In the genomic region with DNA sequence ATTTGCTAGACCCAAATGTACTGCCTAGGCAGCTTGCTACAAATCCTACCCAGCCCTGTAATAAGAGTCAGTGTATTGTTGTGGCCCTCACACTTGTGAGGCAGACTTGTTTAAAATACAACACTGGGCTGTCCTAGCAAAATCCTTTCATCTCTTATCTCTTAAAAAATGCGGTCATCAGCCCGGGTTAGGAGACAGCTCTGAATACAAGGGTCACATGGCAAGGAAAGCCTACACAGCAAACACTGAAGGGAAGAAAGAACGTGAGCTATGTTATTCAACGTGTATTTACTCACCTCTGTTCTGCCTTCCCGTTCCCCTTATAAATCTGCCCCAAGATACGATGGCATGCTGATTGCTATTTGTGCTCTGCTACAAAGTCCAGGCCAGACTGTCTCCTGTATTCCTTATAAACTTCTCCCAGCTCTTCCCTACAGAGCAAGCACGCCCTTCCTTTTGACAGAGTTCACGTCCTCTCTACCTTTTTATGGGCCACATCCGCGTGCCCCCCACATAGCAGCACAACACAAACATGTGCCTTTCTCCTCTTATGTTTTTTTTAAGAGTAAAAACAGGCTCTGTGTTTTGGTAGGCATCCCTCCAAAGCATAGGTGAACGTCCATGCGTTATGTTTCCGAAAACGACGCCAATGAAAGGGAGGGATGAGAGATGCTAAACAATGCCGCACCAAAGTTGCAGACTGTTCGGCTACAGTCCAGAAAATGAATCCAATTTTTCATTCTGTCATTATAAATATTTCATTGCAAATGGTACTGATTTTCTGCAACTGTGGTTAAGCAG, we compare ENCODE assay signal across 1 cellular context.
TF ChIP-seq lines count a peak whose summit lies in the region.

No MANE protein-coding gene starts in this region.

TF ChIP-seq in HepG2, 621 proteins besides CTCF, POLR2A, EP300 and RAD21 (continued from another document):
- TF ChIP-seq, protein P1, sequence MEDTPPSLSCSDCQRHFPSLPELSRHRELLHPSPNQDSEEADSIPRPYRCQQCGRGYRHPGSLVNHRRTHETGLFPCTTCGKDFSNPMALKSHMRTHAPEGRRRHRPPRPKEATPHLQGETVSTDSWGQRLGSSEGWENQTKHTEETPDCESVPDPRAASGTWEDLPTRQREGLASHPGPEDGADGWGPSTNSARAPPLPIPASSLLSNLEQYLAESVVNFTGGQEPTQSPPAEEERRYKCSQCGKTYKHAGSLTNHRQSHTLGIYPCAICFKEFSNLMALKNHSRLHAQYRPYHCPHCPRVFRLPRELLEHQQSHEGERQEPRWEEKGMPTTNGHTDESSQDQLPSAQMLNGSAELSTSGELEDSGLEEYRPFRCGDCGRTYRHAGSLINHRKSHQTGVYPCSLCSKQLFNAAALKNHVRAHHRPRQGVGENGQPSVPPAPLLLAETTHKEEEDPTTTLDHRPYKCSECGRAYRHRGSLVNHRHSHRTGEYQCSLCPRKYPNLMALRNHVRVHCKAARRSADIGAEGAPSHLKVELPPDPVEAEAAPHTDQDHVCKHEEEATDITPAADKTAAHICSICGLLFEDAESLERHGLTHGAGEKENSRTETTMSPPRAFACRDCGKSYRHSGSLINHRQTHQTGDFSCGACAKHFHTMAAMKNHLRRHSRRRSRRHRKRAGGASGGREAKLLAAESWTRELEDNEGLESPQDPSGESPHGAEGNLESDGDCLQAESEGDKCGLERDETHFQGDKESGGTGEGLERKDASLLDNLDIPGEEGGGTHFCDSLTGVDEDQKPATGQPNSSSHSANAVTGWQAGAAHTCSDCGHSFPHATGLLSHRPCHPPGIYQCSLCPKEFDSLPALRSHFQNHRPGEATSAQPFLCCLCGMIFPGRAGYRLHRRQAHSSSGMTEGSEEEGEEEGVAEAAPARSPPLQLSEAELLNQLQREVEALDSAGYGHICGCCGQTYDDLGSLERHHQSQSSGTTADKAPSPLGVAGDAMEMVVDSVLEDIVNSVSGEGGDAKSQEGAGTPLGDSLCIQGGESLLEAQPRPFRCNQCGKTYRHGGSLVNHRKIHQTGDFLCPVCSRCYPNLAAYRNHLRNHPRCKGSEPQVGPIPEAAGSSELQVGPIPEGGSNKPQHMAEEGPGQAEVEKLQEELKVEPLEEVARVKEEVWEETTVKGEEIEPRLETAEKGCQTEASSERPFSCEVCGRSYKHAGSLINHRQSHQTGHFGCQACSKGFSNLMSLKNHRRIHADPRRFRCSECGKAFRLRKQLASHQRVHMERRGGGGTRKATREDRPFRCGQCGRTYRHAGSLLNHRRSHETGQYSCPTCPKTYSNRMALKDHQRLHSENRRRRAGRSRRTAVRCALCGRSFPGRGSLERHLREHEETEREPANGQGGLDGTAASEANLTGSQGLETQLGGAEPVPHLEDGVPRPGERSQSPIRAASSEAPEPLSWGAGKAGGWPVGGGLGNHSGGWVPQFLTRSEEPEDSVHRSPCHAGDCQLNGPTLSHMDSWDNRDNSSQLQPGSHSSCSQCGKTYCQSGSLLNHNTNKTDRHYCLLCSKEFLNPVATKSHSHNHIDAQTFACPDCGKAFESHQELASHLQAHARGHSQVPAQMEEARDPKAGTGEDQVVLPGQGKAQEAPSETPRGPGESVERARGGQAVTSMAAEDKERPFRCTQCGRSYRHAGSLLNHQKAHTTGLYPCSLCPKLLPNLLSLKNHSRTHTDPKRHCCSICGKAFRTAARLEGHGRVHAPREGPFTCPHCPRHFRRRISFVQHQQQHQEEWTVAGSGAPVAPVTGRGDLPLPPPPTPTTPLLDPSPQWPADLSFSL (CRISPR knock-in tag; IDR thresholded peaks at IDR 0.05), result peak; percentile 79
- TF ChIP-seq, protein P2, sequence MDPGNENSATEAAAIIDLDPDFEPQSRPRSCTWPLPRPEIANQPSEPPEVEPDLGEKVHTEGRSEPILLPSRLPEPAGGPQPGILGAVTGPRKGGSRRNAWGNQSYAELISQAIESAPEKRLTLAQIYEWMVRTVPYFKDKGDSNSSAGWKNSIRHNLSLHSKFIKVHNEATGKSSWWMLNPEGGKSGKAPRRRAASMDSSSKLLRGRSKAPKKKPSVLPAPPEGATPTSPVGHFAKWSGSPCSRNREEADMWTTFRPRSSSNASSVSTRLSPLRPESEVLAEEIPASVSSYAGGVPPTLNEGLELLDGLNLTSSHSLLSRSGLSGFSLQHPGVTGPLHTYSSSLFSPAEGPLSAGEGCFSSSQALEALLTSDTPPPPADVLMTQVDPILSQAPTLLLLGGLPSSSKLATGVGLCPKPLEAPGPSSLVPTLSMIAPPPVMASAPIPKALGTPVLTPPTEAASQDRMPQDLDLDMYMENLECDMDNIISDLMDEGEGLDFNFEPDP (CRISPR knock-in tag; conservative IDR thresholded peaks at IDR 0.05), result no peak
- TF ChIP-seq FOXP1 (IDR thresholded peaks at IDR 0.05) (no peak), FOXP1 (CRISPR knock-in tag; IDR thresholded peaks at IDR 0.05) (peak; percentile 51; the same call in 1 of the 2 replicates), SIX4 (CRISPR knock-in tag; IDR thresholded peaks at IDR 0.05) (peak; percentile 76), GLI4 (CRISPR knock-in tag; IDR thresholded peaks at IDR 0.05; ENCODE audit: borderline replicate concordance) (no peak), TCF7 (IDR thresholded peaks at IDR 0.05; ENCODE audit: low read depth) (peak; percentile 78), FOXA3 (CRISPR knock-in tag; IDR thresholded peaks at IDR 0.05) (0 out of 2 replicates have a peak, but pooled peaks have one; percentile 16), FIP1L1 (IDR thresholded peaks at IDR 0.05; ENCODE audit: borderline replicate concordance, insufficient read depth, low read depth, low read length) (no peak), ZNF256 (CRISPR knock-in tag; conservative IDR thresholded peaks at IDR 0.05) (no peak), ZNF446 (CRISPR knock-in tag; IDR thresholded peaks at IDR 0.05) (no peak), ZNF225 (CRISPR knock-in tag; IDR thresholded peaks at IDR 0.05) (no peak), RXRB (CRISPR knock-in tag; IDR thresholded peaks at IDR 0.05; ENCODE audit: borderline replicate concordance) (0 out of 2 replicates have a peak, but pooled peaks have one; percentile 24), PAXIP1 (CRISPR knock-in tag; conservative IDR thresholded peaks at IDR 0.05) (0 out of 2 replicates have a peak, but pooled peaks have one; percentile 22), ZSCAN9 (CRISPR knock-in tag; IDR thresholded peaks at IDR 0.05; ENCODE audit: borderline replicate concordance) (no peak), ZNF552 (CRISPR knock-in tag; IDR thresholded peaks at IDR 0.05; ENCODE audit: borderline replicate concordance) (no peak), TCF7L2 (IDR thresholded peaks at IDR 0.05; ENCODE audit: low read depth, low read length) (peak; percentile 37; the same call in 1 of the 2 replicates), ARNT2 (CRISPR knock-in tag; IDR thresholded peaks at IDR 0.05; ENCODE audit: low read depth) (no peak), ATRX (CRISPR knock-in tag; IDR thresholded peaks at IDR 0.05; ENCODE audit: borderline replicate concordance) (no peak), FOXO1 (CRISPR knock-in tag; IDR thresholded peaks at IDR 0.05) (0 out of 2 replicates have a peak, but pooled peaks have one; percentile 8), TP53 (CRISPR knock-in tag; conservative IDR thresholded peaks at IDR 0.05) (no peak), GATA4 (IDR thresholded peaks at IDR 0.05; ENCODE audit: borderline replicate concordance, low read depth) (peak; percentile 37; the same call in 1 of the 2 replicates), HMGA1 (CRISPR knock-in tag; conservative IDR thresholded peaks at IDR 0.05) (no peak)
- TF ChIP-seq, protein P3, sequence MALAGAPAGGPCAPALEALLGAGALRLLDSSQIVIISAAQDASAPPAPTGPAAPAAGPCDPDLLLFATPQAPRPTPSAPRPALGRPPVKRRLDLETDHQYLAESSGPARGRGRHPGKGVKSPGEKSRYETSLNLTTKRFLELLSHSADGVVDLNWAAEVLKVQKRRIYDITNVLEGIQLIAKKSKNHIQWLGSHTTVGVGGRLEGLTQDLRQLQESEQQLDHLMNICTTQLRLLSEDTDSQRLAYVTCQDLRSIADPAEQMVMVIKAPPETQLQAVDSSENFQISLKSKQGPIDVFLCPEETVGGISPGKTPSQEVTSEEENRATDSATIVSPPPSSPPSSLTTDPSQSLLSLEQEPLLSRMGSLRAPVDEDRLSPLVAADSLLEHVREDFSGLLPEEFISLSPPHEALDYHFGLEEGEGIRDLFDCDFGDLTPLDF (CRISPR knock-in tag; IDR thresholded peaks at IDR 0.05), result no peak
